22 cellular contexts compared by ENCODE assay signal in the genomic region with DNA sequence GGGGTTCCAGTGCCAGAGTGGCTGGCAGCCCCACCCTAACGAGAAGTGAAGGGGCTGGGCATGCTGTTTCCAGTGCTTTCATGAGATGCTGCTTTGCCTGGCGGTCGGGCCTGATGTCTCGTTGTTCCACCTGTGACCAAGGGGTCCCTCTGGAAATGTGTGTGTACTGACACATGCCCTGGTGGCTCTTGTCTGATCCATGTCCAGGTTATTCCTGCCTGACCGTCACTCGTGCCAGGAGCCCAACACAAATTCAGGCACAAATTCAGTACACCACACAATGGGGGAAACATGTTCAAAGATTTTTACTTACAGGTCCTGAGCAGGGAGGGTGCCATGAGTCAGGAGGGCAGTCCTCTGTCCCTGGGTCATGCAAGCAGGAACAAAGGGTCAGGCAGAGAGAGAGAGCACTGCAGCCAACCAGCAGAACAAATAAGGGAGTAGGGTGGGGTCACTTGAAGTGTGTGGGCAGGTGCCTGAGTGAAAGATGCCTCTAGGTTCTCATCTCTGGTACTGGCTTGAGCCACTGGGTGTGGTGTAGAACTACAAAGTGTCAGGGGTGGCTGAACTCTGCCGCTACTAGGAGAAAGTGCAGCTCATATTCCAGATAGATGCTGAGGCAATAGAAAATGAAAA.
A peak's percentile ranks its signal among the peaks of the same experiment; 100 is the strongest.
DNase-seq lines count a peak whose midpoint lies in the region; ATAC-seq and TF ChIP-seq lines count a peak whose summit lies in the region.
"Had no signal": no experiment of that assay in that cellular context is flagged by ENCODE, and none has a peak within 500 bp of the region (broad histone marks: within the 10 kb centered on the region; RNA-seq: fewer than 3 reads in every experiment).

No MANE protein-coding gene starts in this region.

- no peak overlapping the region for H2BK12ac ChIP-seq in H9 (ENCODE audit: insufficient read length, low read depth, low read length)

- no peak overlapping the region for H2BK5ac ChIP-seq in H9 (ENCODE audit: insufficient read length, low read length)

- H3K4me3 Mint-ChIP-seq in H9 (no peak overlapping the region), naive B cell (no peak overlapping the region)
- H3K4me3 Mint-ChIP-seq in dendritic cell treated with granulocyte-macrophage colony-stimulating factor and Interleukin-4, amounts not matched to agents 40 ng/mL and 50 ng/mL, for 4 days, result no peak overlapping the region

- no peak overlapping the region for H2BK15ac ChIP-seq in H9 (ENCODE audit: low read depth, low read length)

- H3K36me3 ChIP-seq in BLaER1 treated with 17β-estradiol and CSF1 and Interleukin-3, amounts not matched to agents 10 nM and 100 nM, result peaks cover 0 to 43% (median 9%) of the 10 kb centered on the region in 11 experiments; a peak in 13 of 22 replicates
- H3K36me3 ChIP-seq: right lobe of liver had no signal

- no peak for DNase-seq in H9
- no peak for DNase-seq in naive B cell
- no peak for DNase-seq in NCI-H82 (lab: John Stamatoyannopoulos, UW)
- DNase-seq in hypothalamus (lab: John Stamatoyannopoulos, UW), result no peak
- no peak for DNase-seq in substantia nigra (lab: John Stamatoyannopoulos, UW)
- DNase-seq: activated CD4-positive, alpha-beta T cell treated with anti-CD3 and anti-CD28 coated beads, Interleukin-2, amount 50 U/mL, for 4 hours; activated T-cell treated with anti-CD3 and anti-CD28 coated beads, Interleukin-2, amount 50 U/mL, for 1 hour; body of pancreas; Caco-2; cortex of kidney; Kasumi-1; NCI-H1092; NCI-H2029 treated with DMSO at 0.1 percent for 48 hours; NCI-H524 treated with DMSO at 0.1 percent for 48 hours; stimulated activated CD4-positive, alpha-beta T cell treated with anti-CD3 and anti-CD28 coated beads, Interleukin-1b, Interleukin-23, amount 100 ng/mL, for 48 hours; stimulated activated naive CD4-positive, alpha-beta T cell treated with Interleukin-2 at 50 U/mL for 16 hours; T-helper 1 cell had no signal

- peaks cover 0 to 96% (median 74%) of the 10 kb centered on the region in 11 experiments; a peak in 18 of 22 replicates for H4K20me1 ChIP-seq in BLaER1 treated with 17β-estradiol and CSF1 and Interleukin-3, amounts not matched to agents 10 nM and 100 nM
- H4K20me1 ChIP-seq in H9 (ENCODE audit: control insufficient read depth, insufficient read depth, insufficient read length), result no peaks in the 10 kb centered on the region

- peaks cover 0 to 4% (median 3%) of the 10 kb centered on the region in 3 experiments; a peak in 1 of 7 replicates for H3K36me3 Mint-ChIP-seq in H9 (ENCODE audit: insufficient read depth in 1 of 3, low read depth in 3 of 3)
- H3K36me3 Mint-ChIP-seq in dendritic cell treated with granulocyte-macrophage colony-stimulating factor and Interleukin-4, amounts not matched to agents 40 ng/mL and 50 ng/mL, for 4 days (ENCODE audit: low read depth), result no peaks in the 10 kb centered on the region
- peaks cover 6 to 15% of the 10 kb centered on the region in 2 donors for H3K36me3 Mint-ChIP-seq in naive B cell

- no peak overlapping the region for H3K4me3 ChIP-seq in BLaER1 treated with 17β-estradiol and CSF1 and Interleukin-3, amounts not matched to agents 10 nM and 100 nM
- H3K4me3 ChIP-seq: body of pancreas, right lobe of liver, tibial nerve had no signal

- ATAC-seq in naive B cell (ENCODE audit: low read depth in 2 of 2), result no peak
- ATAC-seq in GM18868 (IDR thresholded peaks at IDR 0.05; ENCODE audit: unreplicated experiment), result no peak
- ATAC-seq: body of pancreas had no signal

- no peak overlapping the region for H3K18ac ChIP-seq in H9 (ENCODE audit: insufficient read length, low read depth, low read length)

- H3K9me3 ChIP-seq in BLaER1 treated with 17β-estradiol and CSF1 and Interleukin-3, amounts not matched to agents 10 nM and 100 nM (replicated peaks in 1 of 11), result peaks cover 0 to 8% (median 0%) of the 10 kb centered on the region in 11 experiments; a peak in 6 of 22 replicates
- no peaks in the 10 kb centered on the region for H3K9me3 ChIP-seq in H9 (ENCODE audit: control insufficient read depth, low read depth, low read length)
- H3K9me3 ChIP-seq: body of pancreas, Caco-2, right lobe of liver, tibial nerve had no signal

- H3K4ac ChIP-seq in H9 (ENCODE audit: low read depth, low read length), result no peak overlapping the region

- H3K27me3 Mint-ChIP-seq in H9 (ENCODE audit: low read depth) (no peaks in the 10 kb centered on the region), naive B cell (no peaks in the 10 kb centered on the region)
- H3K27me3 Mint-ChIP-seq in dendritic cell treated with granulocyte-macrophage colony-stimulating factor and Interleukin-4, amounts not matched to agents 40 ng/mL and 50 ng/mL, for 4 days, result peaks cover 6% of the 10 kb centered on the region

- H3K4me1 ChIP-seq in BLaER1 treated with 17β-estradiol and CSF1 and Interleukin-3, amounts not matched to agents 10 nM and 100 nM, result peaks cover 33 to 90% (median 65%) of the 10 kb centered on the region in 10 experiments
- H3K4me1 ChIP-seq in H9 (ENCODE audit: insufficient read depth, low read length), result no peaks in the 10 kb centered on the region
- H3K4me1 ChIP-seq: body of pancreas, Caco-2, right lobe of liver had no signal

- no peak overlapping the region for H2AK5ac ChIP-seq in H9 (ENCODE audit: insufficient read length, low read length)

- H4K91ac ChIP-seq in H9 (ENCODE audit: insufficient read length, low read depth, low read length), result no peak overlapping the region

- no peak overlapping the region for H3K23ac ChIP-seq in H9 (ENCODE audit: insufficient read length, low read depth, low read length)

- H4K5ac ChIP-seq in H9 (ENCODE audit: insufficient read length, low read depth, low read length), result no peak overlapping the region

- H3K79me2 ChIP-seq in H9 (ENCODE audit: insufficient read depth, low read length), result no peaks in the 10 kb centered on the region

- no peak overlapping the region for H2BK20ac ChIP-seq in H9 (ENCODE audit: low read depth, low read length, poor library complexity, severe bottlenecking)

- no peak overlapping the region for H3K27ac ChIP-seq in BLaER1 treated with 17β-estradiol and CSF1 and Interleukin-3, amounts not matched to agents 10 nM and 100 nM
- H3K27ac ChIP-seq in H9 (ENCODE audit: insufficient read length, low read depth, low read length), result no peak overlapping the region
- H3K27ac ChIP-seq in substantia nigra (ENCODE audit: low read depth, low read length, poor library complexity, severe bottlenecking), result no peak overlapping the region
- H3K27ac ChIP-seq: body of pancreas, right lobe of liver, tibial nerve had no signal

- no peak overlapping the region for H2AFZ ChIP-seq in H9 (ENCODE audit: low read length)

- H3K79me1 ChIP-seq in H9 (ENCODE audit: insufficient read depth, low read depth, low read length, poor library complexity, severe bottlenecking), result no peaks in the 10 kb centered on the region

- peaks cover 0 to 12% (median 7%) of the 10 kb centered on the region in 11 experiments; a peak in 8 of 22 replicates for H3K27me3 ChIP-seq in BLaER1 treated with 17β-estradiol and CSF1 and Interleukin-3, amounts not matched to agents 10 nM and 100 nM
- H3K27me3 ChIP-seq in H9 (ENCODE audit: insufficient read depth, low read length), result no peaks in the 10 kb centered on the region
- H3K27me3 ChIP-seq: body of pancreas, right lobe of liver, tibial nerve had no signal

- no peaks in the 10 kb centered on the region for H3K9me3 Mint-ChIP-seq in H9
- H3K9me3 Mint-ChIP-seq in dendritic cell treated with granulocyte-macrophage colony-stimulating factor and Interleukin-4, amounts not matched to agents 40 ng/mL and 50 ng/mL, for 4 days, result peaks cover 2% of the 10 kb centered on the region
- H3K9me3 Mint-ChIP-seq in naive B cell, result no peaks in the 10 kb centered on the region

- no peak overlapping the region for H3T11ph ChIP-seq in H9 (ENCODE audit: low read length)

- no peaks in the 10 kb centered on the region for H3K23me2 ChIP-seq in H9 (ENCODE audit: insufficient read length, low read depth, low read length, poor library complexity, severe bottlenecking)

- TF ChIP-seq CTCF in H9 (conservative IDR thresholded peaks at IDR 0.05), result no peak

- peaks cover 9 to 12% of the 10 kb centered on the region in 2 experiments for H3K4me1 Mint-ChIP-seq in H9
- H3K4me1 Mint-ChIP-seq in dendritic cell treated with granulocyte-macrophage colony-stimulating factor and Interleukin-4, amounts not matched to agents 40 ng/mL and 50 ng/mL, for 4 days (ENCODE audit: low read depth), result peaks cover 25% of the 10 kb centered on the region
- H3K4me1 Mint-ChIP-seq in naive B cell, result peaks cover 40 to 57% (median 47%) of the 10 kb centered on the region in 3 donors

- peak overlapping the region; percentile 38 to 98 (median 90) for H3K4me2 ChIP-seq in BLaER1 treated with 17β-estradiol and CSF1 and Interleukin-3, amounts not matched to agents 10 nM and 100 nM
- no peak overlapping the region for H3K4me2 ChIP-seq in H9 (ENCODE audit: insufficient read depth, insufficient read length, low read length)

- no peak overlapping the region for H2BK120ac ChIP-seq in H9 (ENCODE audit: low read depth, low read length, poor library complexity, severe bottlenecking)

- H3K27ac Mint-ChIP-seq in H9 (peak overlapping the region in 2 of 3 experiments; percentile 8 to 22; a peak in 1 of 7 replicates), naive B cell (peak overlapping the region in 4 of 6 donors; percentile 22 to 88 (median 83))
- peak overlapping the region; percentile 31 for H3K27ac Mint-ChIP-seq in dendritic cell treated with granulocyte-macrophage colony-stimulating factor and Interleukin-4, amounts not matched to agents 40 ng/mL and 50 ng/mL, for 4 days

- H4K8ac ChIP-seq in H9 (replicated peaks; ENCODE audit: insufficient read length, low read depth, low read length), result no peak overlapping the region

- no peak overlapping the region for H3K56ac ChIP-seq in H9 (ENCODE audit: insufficient read length, low read depth, low read length)

- no peak overlapping the region for H3K14ac ChIP-seq in H9 (ENCODE audit: insufficient read depth, low read length)

- 0 out of 22 replicates have a peak overlapping the region, but pooled peaks of 1 of the 11 experiments have one; percentile 18 for H3K9ac ChIP-seq in BLaER1 treated with 17β-estradiol and CSF1 and Interleukin-3, amounts not matched to agents 10 nM and 100 nM
- no peak overlapping the region for H3K9ac ChIP-seq in H9 (ENCODE audit: extremely low read depth, insufficient read length, low read length)

- intact Hi-C loops in dendritic cell treated with granulocyte-macrophage colony-stimulating factor and Interleukin-4, amounts not matched to agents 40 ng/mL and 50 ng/mL, for 4 days (cut with micrococcal nuclease), result loop anchor here (10.0 kb wide), 1 partner anchor 64 kb away; no protein-coding TSS in a partner anchor

- WGBS in H9 (ENCODE audit: extremely low coverage, insufficient read length, low lambda C conversion rate), result no CpG with 5 or more reads among the region's 7 CpGs

Comparison
In these comparisons a context has a peak if more than half of its experiments do, and no peak if none do; other contexts are left out.
1. H3K27ac Mint-ChIP-seq: peak in every context shown above with its lines; median percentile 83 in naive B cell; 31 in dendritic cell treated with granulocyte-macrophage colony-stimulating factor and Interleukin-4, amounts not matched to agents 40 ng/mL and 50 ng/mL, for 4 days; 15 in H9.